1 cellular context compared by ENCODE assay signal in the genomic region with DNA sequence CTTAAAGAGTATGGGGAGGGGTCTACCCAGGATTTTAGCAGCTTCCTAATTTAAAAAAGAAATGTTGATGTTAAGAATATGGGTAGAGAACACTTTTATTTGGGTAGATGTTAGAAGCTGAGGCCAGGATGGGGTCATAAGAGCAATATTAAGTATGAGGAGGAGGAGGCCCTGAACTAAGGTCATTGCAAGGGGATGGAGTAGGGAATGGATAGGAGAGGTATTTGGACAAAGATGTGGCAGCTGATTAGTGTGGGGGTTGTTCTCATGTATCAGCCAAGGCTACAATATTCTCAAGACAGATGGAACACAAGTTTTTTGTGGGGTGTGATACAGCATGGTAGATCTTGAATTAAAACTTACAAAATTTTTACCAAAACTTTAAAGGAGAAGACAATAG.
TF ChIP-seq lines count a peak whose summit lies in the region.

No MANE protein-coding gene starts in this region.

TF ChIP-seq in HepG2, 621 proteins besides CTCF, POLR2A, EP300 and RAD21:
- TF ChIP-seq NKX3-1 (CRISPR knock-in tag; IDR thresholded peaks at IDR 0.05) (no peak), ISL2 (CRISPR knock-in tag; IDR thresholded peaks at IDR 0.05) (no peak), NR3C1 (CRISPR knock-in tag; IDR thresholded peaks at IDR 0.05) (no peak)
